ENCODE assay signal across 13 cellular contexts in the genomic region with DNA sequence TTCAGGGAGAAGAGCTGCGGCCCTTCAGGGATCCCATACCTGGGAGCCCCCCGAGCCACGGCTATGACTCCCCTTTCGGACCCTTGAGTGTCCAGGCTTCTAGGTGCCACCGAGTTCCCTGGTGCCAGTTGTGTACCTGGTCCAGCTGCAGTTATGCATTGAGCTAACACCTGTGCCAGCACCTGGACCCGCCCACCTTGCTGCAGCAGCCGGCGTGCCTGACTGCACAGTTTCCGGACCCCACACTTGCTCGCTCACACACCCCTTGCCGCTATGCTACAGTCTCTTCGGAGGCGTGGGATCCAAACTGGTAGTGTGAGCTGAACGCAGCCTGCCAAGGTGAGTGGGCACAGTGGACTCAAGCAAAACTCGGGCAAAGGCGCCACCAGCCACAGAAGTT.
DNase-seq lines count a peak whose midpoint lies in the region; ATAC-seq and TF ChIP-seq lines count a peak whose summit lies in the region.
"Had no signal": no experiment of that assay in that cellular context is flagged by ENCODE, and none has a peak within 500 bp of the region (broad histone marks: within the 10 kb centered on the region; RNA-seq: fewer than 3 reads in every experiment).

No MANE protein-coding gene starts in this region.

- no peak for ATAC-seq in right cardiac atrium
- ATAC-seq: A549, GM12878 had no signal

- H3K27me3 ChIP-seq in right cardiac atrium (ENCODE audit: control insufficient read depth, insufficient read depth) (no peaks in the 10 kb centered on the region), right atrium auricular region (no peaks in the 10 kb centered on the region), spleen (replicated peaks in 1 of 7) (no peaks in the 10 kb centered on the region), transverse colon (no peaks in the 10 kb centered on the region)
- H3K27me3 ChIP-seq: BE2C had no signal

- DNase-seq in right cardiac atrium (peak in 2 of 3 donors; percentile 31 to 36), right atrium auricular region (ENCODE audit: low spot score) (no peak), RPMI8226 (peak; percentile 37), spleen (peak; percentile 68), transverse colon (no peak), NCI-H1092 (lab: John Stamatoyannopoulos, UW) (no peak)
- DNase-seq: BE2C, DMS79, HCEC 1CT, HFFc6 had no signal

- TF ChIP-seq CTCF in right atrium auricular region (IDR thresholded peaks at IDR 0.05) (no peak), spleen (IDR thresholded peaks at IDR 0.05 in 8 of 11, conservative IDR thresholded peaks at IDR 0.05 in 3 of 11) (no peak), transverse colon (IDR thresholded peaks at IDR 0.05) (no peak)

- H3K27ac ChIP-seq in right cardiac atrium (ENCODE audit: low read length): no peak overlapping the region
- H3K27ac ChIP-seq in right atrium auricular region: no peak overlapping the region
- H3K27ac ChIP-seq in spleen: no peak overlapping the region
- H3K27ac ChIP-seq in transverse colon: no peak overlapping the region
- H3K27ac ChIP-seq: A549, C4-2B had no signal

- intact Hi-C loops in right cardiac atrium (cut with DNase I) (no loop called here), spleen (cut with DNase I; ENCODE audit: low total_unique reads) (no loop called here), transverse colon (cut with DNase I; ENCODE audit: low total_unique reads) (no loop called here)

- no peak for TF ChIP-seq POLR2A in spleen (IDR thresholded peaks at IDR 0.05)
- TF ChIP-seq POLR2A in transverse colon (IDR thresholded peaks at IDR 0.05): no peak

- H3K4me3 ChIP-seq in right cardiac atrium (ENCODE audit: low read length): no peak overlapping the region
- H3K4me3 ChIP-seq in right atrium auricular region: no peak overlapping the region
- H3K4me3 ChIP-seq in spleen: no peak overlapping the region
- no peak overlapping the region for H3K4me3 ChIP-seq in transverse colon
- H3K4me3 ChIP-seq: A549, GM12878 had no signal

- in situ Hi-C loops in transverse colon (cut with MboI; ENCODE audit: low pct_ligation_motif_present in 1 of 4, low pct_unique_long_range_greater_than_20kb in 1 of 4, low sequenced_read_pairs in 3 of 4): no loop called here

- TF ChIP-seq EP300 in transverse colon (IDR thresholded peaks at IDR 0.05; ENCODE audit: low read depth): no peak

- no peaks in the 10 kb centered on the region for H3K9me3 ChIP-seq in right cardiac atrium (ENCODE audit: control insufficient read depth, low read length)
- no peaks in the 10 kb centered on the region for H3K9me3 ChIP-seq in right atrium auricular region
- peaks cover 0 to 20% (median 5%) of the 10 kb centered on the region in 8 donors for H3K9me3 ChIP-seq in spleen
- H3K9me3 ChIP-seq in transverse colon: no peaks in the 10 kb centered on the region
- H3K9me3 ChIP-seq: A549, BE2C had no signal

- H3K4me1 ChIP-seq in right cardiac atrium (ENCODE audit: control insufficient read depth, insufficient read depth, low read length): no peaks in the 10 kb centered on the region
- H3K4me1 ChIP-seq in right atrium auricular region: no peaks in the 10 kb centered on the region
- no peaks in the 10 kb centered on the region for H3K4me1 ChIP-seq in spleen
- H3K4me1 ChIP-seq in transverse colon: no peaks in the 10 kb centered on the region
- H3K4me1 ChIP-seq: A549, BE2C had no signal

- H3K36me3 ChIP-seq in right atrium auricular region (no peaks in the 10 kb centered on the region), spleen (no peaks in the 10 kb centered on the region), transverse colon (no peaks in the 10 kb centered on the region)
- H3K36me3 ChIP-seq: BE2C had no signal

- 93% methylated on average over 16 of the region's 16 CpGs for WGBS in right cardiac atrium
- 89 to 92% (median 92%) methylated on average over 13 to 16 of the region's 16 CpGs for WGBS in spleen, 5 donors
- WGBS in transverse colon (ENCODE audit: low coverage in 1 of 2), 2 donors: 94 to 100% methylated on average over 3 to 16 of the region's 16 CpGs

Comparison
In these comparisons a context has a peak if more than half of its experiments do, and no peak if none do; other contexts are left out.
1. DNase-seq: peak in right cardiac atrium (2 of 3), RPMI8226 (single experiment) and spleen (single experiment); none in right atrium auricular region (single experiment), transverse colon (single experiment) and NCI-H1092 (single experiment).